Comparison of ENCODE assay signal across 13 cellular contexts in genomic region chr1:149942885-149943284, GRCh38. TPM values are rescaled to one million over a fixed set of nuclear protein-coding genes. Genes with fewer than 3 reads are reported as not detected.
DNase-seq lines count a peak whose midpoint lies in the region; ATAC-seq and TF ChIP-seq lines count a peak whose summit lies in the region.
"Had no signal": no experiment of that assay in that cellular context is flagged by ENCODE, and none has a peak within 500 bp of the region (broad histone marks: within the 10 kb centered on the region; RNA-seq: fewer than 3 reads in every experiment).

No MANE protein-coding gene starts in this region.

- no peaks in the 10 kb centered on the region for H3K9me3 ChIP-seq in esophagus squamous epithelium
- H3K9me3 ChIP-seq in subcutaneous abdominal adipose tissue (ENCODE audit: control insufficient read depth in 5 of 5, low read length in 5 of 5): no peaks in the 10 kb centered on the region

- ATAC-seq in activated CD8-positive, alpha-beta memory T cell treated with anti-CD3 and anti-CD28 coated beads, Interleukin-2, amount 10 ng/mL, durations not matched to agents 7 days and 5 days: no peak
- no peak for ATAC-seq in activated CD8-positive, alpha-beta T cell treated with anti-CD3 and anti-CD28 coated beads for 36 hours

- no peaks in the 10 kb centered on the region for H3K27me3 Mint-ChIP-seq in activated CD8-positive, alpha-beta memory T cell treated with anti-CD3 and anti-CD28 coated beads, Interleukin-2, amount 10 ng/mL, durations not matched to agents 7 days and 5 days
- H3K27me3 Mint-ChIP-seq in activated CD8-positive, alpha-beta T cell treated with anti-CD3 and anti-CD28 coated beads for 36 hours: no peaks in the 10 kb centered on the region

- H3K36me3 ChIP-seq in esophagus squamous epithelium (peaks cover 0 to 45% (median 17%) of the 10 kb centered on the region in 3 donors), subcutaneous abdominal adipose tissue (ENCODE audit: control insufficient read depth in 5 of 5, insufficient read depth in 5 of 5, low read length in 5 of 5) (peaks cover 11 to 41% (median 33%) of the 10 kb centered on the region in 5 donors)

- 31 to 36% methylated on average over 3 of the region's 3 CpGs for WGBS in esophagus squamous epithelium, 2 donors

- no peak for DNase-seq in activated CD8-positive, alpha-beta memory T cell treated with anti-CD3 and anti-CD28 coated beads, Interleukin-2, amount 10 ng/mL, durations not matched to agents 7 days and 5 days
- DNase-seq in activated CD8-positive, alpha-beta memory T cell treated with anti-CD3 and anti-CD28 coated beads for 24 hours: no peak
- no peak for DNase-seq in activated CD8-positive, alpha-beta T cell treated with anti-CD3 and anti-CD28 coated beads for 36 hours
- DNase-seq in esophagus squamous epithelium (lab: John Stamatoyannopoulos, UW) (no peak), OCI-M1 (lab: John Stamatoyannopoulos, UW) (no peak), Kasumi-1 (lab: John Stamatoyannopoulos, UW) (no peak), SKM-1 treated with dmso at 0.1 percent for 144 hours (lab: John Stamatoyannopoulos, UW; ENCODE audit: unreplicated experiment) (no peak)
- DNase-seq: activated gamma-delta T cell treated with Interleukin-2 at 50 U/mL for 16 hours; MM.1S; NCI-H1930; NCI-H510A; stimulated activated CD4-positive, alpha-beta T cell treated with anti-CD3 and anti-CD28 coated beads, Interleukin-2, amount 100 ng/mL, for 24 hours had no signal

- peaks cover 12% of the 10 kb centered on the region for H3K36me3 Mint-ChIP-seq in activated CD8-positive, alpha-beta memory T cell treated with anti-CD3 and anti-CD28 coated beads, Interleukin-2, amount 10 ng/mL, durations not matched to agents 7 days and 5 days
- H3K36me3 Mint-ChIP-seq in activated CD8-positive, alpha-beta T cell treated with anti-CD3 and anti-CD28 coated beads for 36 hours (ENCODE audit: low read depth): peaks cover 24% of the 10 kb centered on the region

- peaks cover 26% of the 10 kb centered on the region for H3K4me1 Mint-ChIP-seq in activated CD8-positive, alpha-beta memory T cell treated with anti-CD3 and anti-CD28 coated beads, Interleukin-2, amount 10 ng/mL, durations not matched to agents 7 days and 5 days
- peaks cover 18% of the 10 kb centered on the region for H3K4me1 Mint-ChIP-seq in activated CD8-positive, alpha-beta T cell treated with anti-CD3 and anti-CD28 coated beads for 36 hours (ENCODE audit: low read depth)

- peaks cover 0 to 49% (median 24%) of the 10 kb centered on the region in 3 donors for H3K4me1 ChIP-seq in esophagus squamous epithelium
- H3K4me1 ChIP-seq in subcutaneous abdominal adipose tissue (ENCODE audit: control insufficient read depth in 5 of 5, insufficient read depth in 5 of 5, low read length in 5 of 5): peaks cover 3 to 28% (median 22%) of the 10 kb centered on the region in 5 donors

- TF ChIP-seq POLR2A in esophagus squamous epithelium (IDR thresholded peaks at IDR 0.05): no peak

- peak overlapping the region in 2 of 5 donors; percentile 20 to 40 for H3K9ac ChIP-seq in subcutaneous abdominal adipose tissue (ENCODE audit: low read length in 5 of 5)

- no peaks in the 10 kb centered on the region for H3K27me3 ChIP-seq in esophagus squamous epithelium
- H3K27me3 ChIP-seq in subcutaneous abdominal adipose tissue (ENCODE audit: control insufficient read depth in 5 of 5, insufficient read depth in 4 of 5, low read length in 5 of 5): no peaks in the 10 kb centered on the region

- H3K27ac ChIP-seq in esophagus squamous epithelium: peak overlapping the region in 3 of 4 donors; percentile 38 to 90 (median 69)
- peak overlapping the region; percentile 1 for H3K27ac ChIP-seq in subcutaneous abdominal adipose tissue (ENCODE audit: low read depth, low read length)

- CTCF ChIA-PET in activated CD8-positive, alpha-beta memory T cell treated with anti-CD3 and anti-CD28 coated beads, Interleukin-2, amount 10 ng/mL, durations not matched to agents 7 days and 5 days (lab: Charles Lee): interaction anchor here (1.0 to 1.1 kb wide), 2 partner anchors 16 to 19 kb away, joined by 3 read pairs; no protein-coding TSS in a partner anchor
- CTCF ChIA-PET in activated CD8-positive, alpha-beta T cell treated with anti-CD3 and anti-CD28 coated beads for 36 hours (lab: Charles Lee): interaction anchor here (0.8 to 1.3 kb wide), 3 partner anchors 20 to 223 kb away, joined by 3 to 5 read pairs (median 3); no protein-coding TSS in a partner anchor

- intact Hi-C loops in activated CD8-positive, alpha-beta T cell treated with anti-CD3 and anti-CD28 coated beads for 36 hours (cut with micrococcal nuclease): no loop called here
- intact Hi-C loops in esophagus squamous epithelium (cut with DNase I): no loop called here

- no peak overlapping the region for H3K4me3 Mint-ChIP-seq in activated CD8-positive, alpha-beta memory T cell treated with anti-CD3 and anti-CD28 coated beads, Interleukin-2, amount 10 ng/mL, durations not matched to agents 7 days and 5 days
- H3K4me3 Mint-ChIP-seq in activated CD8-positive, alpha-beta T cell treated with anti-CD3 and anti-CD28 coated beads for 36 hours: no peak overlapping the region

- no peak overlapping the region for H3K4me3 ChIP-seq in esophagus squamous epithelium
- no peak overlapping the region for H3K4me3 ChIP-seq in subcutaneous abdominal adipose tissue (ENCODE audit: low read depth in 1 of 5, low read length in 5 of 5)

- POLR2A ChIA-PET in activated CD8-positive, alpha-beta T cell treated with anti-CD3 and anti-CD28 coated beads for 36 hours (lab: Charles Lee): interaction anchor here (0.9 kb wide), 1 partner anchor 57 kb away, joined by 3 read pairs; a partner anchor contains a TSS

- no peak for TF ChIP-seq CTCF in activated CD8-positive, alpha-beta T cell treated with anti-CD3 and anti-CD28 coated beads for 36 hours (IDR thresholded peaks at IDR 0.05)
- no peak for TF ChIP-seq CTCF in esophagus squamous epithelium (IDR thresholded peaks at IDR 0.05)

- peak overlapping the region; percentile 56 for H3K27ac Mint-ChIP-seq in activated CD8-positive, alpha-beta memory T cell treated with anti-CD3 and anti-CD28 coated beads, Interleukin-2, amount 10 ng/mL, durations not matched to agents 7 days and 5 days
- H3K27ac Mint-ChIP-seq in activated CD8-positive, alpha-beta T cell treated with anti-CD3 and anti-CD28 coated beads for 36 hours: peak overlapping the region; percentile 8

- no peaks in the 10 kb centered on the region for H3K9me3 Mint-ChIP-seq in activated CD8-positive, alpha-beta memory T cell treated with anti-CD3 and anti-CD28 coated beads, Interleukin-2, amount 10 ng/mL, durations not matched to agents 7 days and 5 days (ENCODE audit: low read depth)
- H3K9me3 Mint-ChIP-seq in activated CD8-positive, alpha-beta T cell treated with anti-CD3 and anti-CD28 coated beads for 36 hours: no peaks in the 10 kb centered on the region

RNA-seq across cellular contexts. Expression of gene MTMR11, which starts 6.2 kb away (rescaled TPM):
- 1 to 10 TPM; 2.0 to 2.9 TPM for total RNA-seq in activated CD8-positive, alpha-beta memory T cell treated with anti-CD3 and anti-CD28 coated beads, Interleukin-2, amount 10 ng/mL, durations not matched to agents 7 days and 5 days
- total RNA-seq in activated CD8-positive, alpha-beta T cell treated with anti-CD3 and anti-CD28 coated beads for 36 hours: under 1 TPM; 0.51 to 0.86 TPM
- 10 to 100 TPM in 2 of 4 donors, 1 to 10 TPM in 2; 3.9 to 13.5 (median 10.6) TPM for total RNA-seq in esophagus squamous epithelium

RNA-seq across cellular contexts. Expression of gene SF3B4, which starts 15.3 kb away (rescaled TPM):
- 100 to 1,000 TPM in 1 of 2 experiments, 10 to 100 TPM in 1; 79.4 to 109 TPM for total RNA-seq in activated CD8-positive, alpha-beta memory T cell treated with anti-CD3 and anti-CD28 coated beads, Interleukin-2, amount 10 ng/mL, durations not matched to agents 7 days and 5 days
- total RNA-seq in activated CD8-positive, alpha-beta T cell treated with anti-CD3 and anti-CD28 coated beads for 36 hours: 10 to 100 TPM; 67.1 to 67.6 TPM
- 10 to 100 TPM in 3 of 4 donors, 1 to 10 TPM in 1; 7.6 to 16.9 (median 14.1) TPM for total RNA-seq in esophagus squamous epithelium

RNA-seq across cellular contexts. Expression of gene SV2A, which starts 25.2 kb away (rescaled TPM):
- total RNA-seq in activated CD8-positive, alpha-beta memory T cell treated with anti-CD3 and anti-CD28 coated beads, Interleukin-2, amount 10 ng/mL, durations not matched to agents 7 days and 5 days: 10 to 100 TPM; 15.8 to 17.1 TPM
- 1 to 10 TPM; 8.2 to 9.1 TPM for total RNA-seq in activated CD8-positive, alpha-beta T cell treated with anti-CD3 and anti-CD28 coated beads for 36 hours
- total RNA-seq in esophagus squamous epithelium: 1 to 10 TPM in 2 of 4 donors, under 1 TPM in 2; 0.11 to 2.1 (median 1.1) TPM

RNA-seq across cellular contexts. Expression of gene BOLA1, which starts 43.5 kb away (rescaled TPM):
- total RNA-seq in activated CD8-positive, alpha-beta memory T cell treated with anti-CD3 and anti-CD28 coated beads, Interleukin-2, amount 10 ng/mL, durations not matched to agents 7 days and 5 days: 10 to 100 TPM; 24.4 to 28.6 TPM
- total RNA-seq in activated CD8-positive, alpha-beta T cell treated with anti-CD3 and anti-CD28 coated beads for 36 hours: 10 to 100 TPM; 25.1 to 28.8 TPM
- total RNA-seq in esophagus squamous epithelium: 10 to 100 TPM; 11.0 to 31.7 (median 23.4) TPM
